Comparison of ENCODE assay signal across 1 cellular context in genomic region chr15:32829441-32829840, GRCh38.
TF ChIP-seq lines count a peak whose summit lies in the region.

No MANE protein-coding gene starts in this region.

TF ChIP-seq in IMR-90, 13 proteins besides CTCF, POLR2A, EP300 and RAD21:
- no peak for TF ChIP-seq NFE2L2 (IDR thresholded peaks at IDR 0.05; ENCODE audit: low read depth, low read length)
- no peak for TF ChIP-seq USF2 (IDR thresholded peaks at IDR 0.05; ENCODE audit: low read depth, low read length)
- no peak for TF ChIP-seq RFX5 (IDR thresholded peaks at IDR 0.05; ENCODE audit: low read depth, low read length)
- TF ChIP-seq MXI1 (IDR thresholded peaks at IDR 0.05; ENCODE audit: borderline replicate concordance, low read depth, low read length): no peak
